In genomic region chr1:32289256-32289655, GRCh38 we compare ENCODE assay signal across 34 cellular contexts. TPM values are rescaled to one million over a fixed set of nuclear protein-coding genes. Genes with fewer than 3 reads are reported as not detected.
DNase-seq lines count a peak whose midpoint lies in the region; ATAC-seq and TF ChIP-seq lines count a peak whose summit lies in the region.
"Had no signal": no experiment of that assay in that cellular context is flagged by ENCODE, and none has a peak within 500 bp of the region (broad histone marks: within the 10 kb centered on the region; RNA-seq: fewer than 3 reads in every experiment).

No MANE protein-coding gene starts in this region.

- H3K4me1 ChIP-seq in PC-9 (replicated peaks; ENCODE audit: insufficient read depth) = peaks cover 34% of the 10 kb centered on the region
- peaks cover 5% of the 10 kb centered on the region for H3K4me1 ChIP-seq in colonic mucosa
- H3K4me1 ChIP-seq in naive thymus-derived CD4-positive, alpha-beta T cell (ENCODE audit: control insufficient read depth in 2 of 2, insufficient read depth in 2 of 2, low read length in 2 of 2) = peaks cover 21% of the 10 kb centered on the region in 2 donors

- no TSS peak for BruUV-seq in PC-9 (replicated peaks; lab: Mats Ljungman, UMichigan)

- H3K36me3 Mint-ChIP-seq in naive thymus-derived CD4-positive, alpha-beta T cell = peaks cover 6 to 32% (median 13%) of the 10 kb centered on the region in 5 donors
- H3K36me3 Mint-ChIP-seq in stimulated activated naive B cell treated with anti-CD40 and anti-IgM and Interleukin-4, amounts not matched to agents 10 μg/mL and 1 μg/mL and 100 μg/mL, for 72 hours = peaks cover 16 to 23% of the 10 kb centered on the region in 2 donors
- peaks cover 0 to 42% (median 10%) of the 10 kb centered on the region in 3 donors for H3K36me3 Mint-ChIP-seq in naive thymus-derived CD8-positive, alpha-beta T cell
- H3K36me3 Mint-ChIP-seq: naive B cell had no signal

- H3K4me3 ChIP-seq in PC-9 (no peak overlapping the region), colonic mucosa (no peak overlapping the region)
- H3K4me3 ChIP-seq in naive thymus-derived CD4-positive, alpha-beta T cell (ENCODE audit: low read length) = no peak overlapping the region
- H3K4me3 ChIP-seq: BLaER1, HAP-1, prostate gland, right lobe of liver, thyroid gland, vagina had no signal

- H3K4me2 ChIP-seq in PC-9 = peak overlapping the region; percentile 22
- H3K4me2 ChIP-seq: BLaER1 had no signal

- H3K9me3 ChIP-seq in PC-9 (ENCODE audit: insufficient read depth, low read depth) = no peaks in the 10 kb centered on the region
- H3K9me3 ChIP-seq in colonic mucosa = no peaks in the 10 kb centered on the region
- H3K9me3 ChIP-seq in naive thymus-derived CD4-positive, alpha-beta T cell (ENCODE audit: control insufficient read depth in 2 of 3, low read length in 3 of 3) = no peaks in the 10 kb centered on the region
- H3K9me3 ChIP-seq: BLaER1, HAP-1, prostate gland, right lobe of liver, thyroid gland, vagina had no signal

- H3K9ac ChIP-seq in colonic mucosa (ENCODE audit: low read depth in 2 of 2, low read length in 2 of 2) = no peak overlapping the region
- H3K9ac ChIP-seq: BLaER1 had no signal

- DNase-seq in DMS53 (lab: John Stamatoyannopoulos, UW) (peak; percentile 72), PC-9 (peak in 1 of 2 experiments; percentile 68), colonic mucosa (no peak)
- DNase-seq in naive thymus-derived CD4-positive, alpha-beta T cell = no peak
- DNase-seq in stimulated activated naive B cell treated with anti-CD40 and anti-IgM and Interleukin-4, amounts not matched to agents 10 μg/mL and 1 μg/mL and 100 μg/mL, for 72 hours = no peak
- DNase-seq in naive thymus-derived CD8-positive, alpha-beta T cell = no peak
- DNase-seq: activated CD4-positive, alpha-beta T cell treated with anti-CD3 and anti-CD28 coated beads, Interleukin-2, amount 50 U/mL, for 4 hours; activated CD8-positive, alpha-beta memory T cell treated with anti-CD3 and anti-CD28 coated beads, Interleukin-2, amount 50 U/mL, for 48 hours; activated naive CD4-positive, alpha-beta T cell treated with anti-CD3 and anti-CD28 coated beads, Interleukin-2, amount 50 U/mL, for 16 hours; amniotic stem cell; COR-L47; head of caudate nucleus; islet precursor cell; left ventricle myocardium superior; naive B cell; NCI-H1417 treated with DMSO at 0.1 percent for 48 hours; NCI-H2081; NCI-H226; occipital lobe; RPMI8226; stimulated activated CD8-positive, alpha-beta memory T cell treated with anti-CD3 and anti-CD28 coated beads, Interleukin-4, amount 100 ng/mL, for 48 hours; stimulated activated naive CD8-positive, alpha-beta T cell treated with anti-CD3 and anti-CD28 coated beads, Interleukin-15, amount 100 ng/mL, for 72 hours; thyroid gland had no signal

- peak overlapping the region; percentile 8 for H3K27ac ChIP-seq in PC-9
- H3K27ac ChIP-seq in colonic mucosa = peak overlapping the region; percentile 44
- H3K27ac ChIP-seq in naive thymus-derived CD4-positive, alpha-beta T cell (ENCODE audit: low read depth, low read length) = peak overlapping the region; percentile 88
- H3K27ac ChIP-seq: BLaER1, HL-60, thyroid gland had no signal

- no peaks in the 10 kb centered on the region for H3K27me3 ChIP-seq in PC-9 (ENCODE audit: insufficient read depth, low read depth)
- no peaks in the 10 kb centered on the region for H3K27me3 ChIP-seq in colonic mucosa
- H3K27me3 ChIP-seq in naive thymus-derived CD4-positive, alpha-beta T cell (ENCODE audit: control insufficient read depth in 2 of 2, insufficient read depth in 2 of 2, low read length in 2 of 2) = no peaks in the 10 kb centered on the region
- H3K27me3 ChIP-seq: BLaER1, right lobe of liver, thyroid gland, vagina had no signal

- ATAC-seq in naive thymus-derived CD4-positive, alpha-beta T cell = no peak
- no peak for ATAC-seq in stimulated activated naive B cell treated with anti-CD40 and anti-IgM and Interleukin-4, amounts not matched to agents 10 μg/mL and 1 μg/mL and 100 μg/mL, for 72 hours (replicated peaks)
- ATAC-seq in naive thymus-derived CD8-positive, alpha-beta T cell = no peak
- ATAC-seq in GM19023 (IDR thresholded peaks at IDR 0.05; ENCODE audit: unreplicated experiment) = no peak
- ATAC-seq: activated T-helper 17 cell treated with anti-CD3 and anti-CD28 coated beads, Interleukin-2, amount 50 U/mL, for 72 hours; left ventricle myocardium superior; right lobe of liver; stimulated activated naive CD8-positive, alpha-beta T cell treated with anti-CD3 and anti-CD28 coated beads, Interleukin-15, amount 100 ng/mL, for 72 hours had no signal

- no peak overlapping the region for H3K4me3 Mint-ChIP-seq in naive thymus-derived CD4-positive, alpha-beta T cell
- H3K4me3 Mint-ChIP-seq in stimulated activated naive B cell treated with anti-CD40 and anti-IgM and Interleukin-4, amounts not matched to agents 10 μg/mL and 1 μg/mL and 100 μg/mL, for 72 hours = no peak overlapping the region
- no peak overlapping the region for H3K4me3 Mint-ChIP-seq in naive thymus-derived CD8-positive, alpha-beta T cell
- H3K4me3 Mint-ChIP-seq: activated T-helper 17 cell treated with anti-CD3 and anti-CD28 coated beads, Interleukin-2, amount 50 U/mL, for 72 hours; brain; naive B cell; stimulated activated naive CD8-positive, alpha-beta T cell treated with anti-CD3 and anti-CD28 coated beads, Interleukin-15, amount 100 ng/mL, for 72 hours had no signal

- no peaks in the 10 kb centered on the region for H4K20me1 ChIP-seq in PC-9 (ENCODE audit: insufficient read depth)

- TF ChIP-seq CTCF in PC-9 (conservative IDR thresholded peaks at IDR 0.05) (no peak), colonic mucosa (IDR thresholded peaks at IDR 0.05) (no peak)

- no peaks in the 10 kb centered on the region for H3K9me2 ChIP-seq in PC-9 (ENCODE audit: insufficient read depth)

- CTCF ChIA-PET in PC-9 (lab: Charles Lee) = no interaction called here
- CTCF ChIA-PET in naive thymus-derived CD4-positive, alpha-beta T cell (lab: Charles Lee) = interaction anchor here (3.9 kb wide), 1 partner anchor 50 kb away, joined by 23 read pairs; no protein-coding TSS in a partner anchor

- H3K9me3 Mint-ChIP-seq in naive thymus-derived CD4-positive, alpha-beta T cell = peaks cover 0 to 5% (median 0%) of the 10 kb centered on the region in 11 donors
- no peaks in the 10 kb centered on the region for H3K9me3 Mint-ChIP-seq in stimulated activated naive B cell treated with anti-CD40 and anti-IgM and Interleukin-4, amounts not matched to agents 10 μg/mL and 1 μg/mL and 100 μg/mL, for 72 hours
- no peaks in the 10 kb centered on the region for H3K9me3 Mint-ChIP-seq in naive thymus-derived CD8-positive, alpha-beta T cell
- H3K9me3 Mint-ChIP-seq: activated T-helper 17 cell treated with anti-CD3 and anti-CD28 coated beads, Interleukin-2, amount 50 U/mL, for 72 hours; brain; naive B cell; stimulated activated naive CD8-positive, alpha-beta T cell treated with anti-CD3 and anti-CD28 coated beads, Interleukin-15, amount 100 ng/mL, for 72 hours had no signal

- H3K36me3 ChIP-seq in PC-9 (ENCODE audit: low read depth) (no peaks in the 10 kb centered on the region), colonic mucosa (no peaks in the 10 kb centered on the region)
- peaks cover 0 to 37% (median 7%) of the 10 kb centered on the region in 3 experiments for H3K36me3 ChIP-seq in naive thymus-derived CD4-positive, alpha-beta T cell (ENCODE audit: control insufficient read depth in 2 of 3, insufficient read depth in 3 of 3, low read length in 3 of 3)
- H3K36me3 ChIP-seq: HAP-1, prostate gland, right lobe of liver, thyroid gland, vagina had no signal

- peaks cover 19 to 45% (median 27%) of the 10 kb centered on the region in 7 donors for H3K4me1 Mint-ChIP-seq in naive thymus-derived CD4-positive, alpha-beta T cell
- H3K4me1 Mint-ChIP-seq in stimulated activated naive B cell treated with anti-CD40 and anti-IgM and Interleukin-4, amounts not matched to agents 10 μg/mL and 1 μg/mL and 100 μg/mL, for 72 hours = peaks cover 11 to 26% of the 10 kb centered on the region in 2 donors
- H3K4me1 Mint-ChIP-seq in naive thymus-derived CD8-positive, alpha-beta T cell = peaks cover 9 to 37% (median 27%) of the 10 kb centered on the region in 4 donors

- peaks cover 23% of the 10 kb centered on the region for H3K79me2 ChIP-seq in PC-9 (ENCODE audit: low read depth)

- no peaks in the 10 kb centered on the region for H3K27me3 Mint-ChIP-seq in naive thymus-derived CD4-positive, alpha-beta T cell
- no peaks in the 10 kb centered on the region for H3K27me3 Mint-ChIP-seq in stimulated activated naive B cell treated with anti-CD40 and anti-IgM and Interleukin-4, amounts not matched to agents 10 μg/mL and 1 μg/mL and 100 μg/mL, for 72 hours
- H3K27me3 Mint-ChIP-seq in naive thymus-derived CD8-positive, alpha-beta T cell = no peaks in the 10 kb centered on the region
- H3K27me3 Mint-ChIP-seq: activated T-helper 17 cell treated with anti-CD3 and anti-CD28 coated beads, Interleukin-2, amount 50 U/mL, for 72 hours; naive B cell; stimulated activated naive CD8-positive, alpha-beta T cell treated with anti-CD3 and anti-CD28 coated beads, Interleukin-15, amount 100 ng/mL, for 72 hours had no signal

- POLR2A ChIA-PET in PC-9 (lab: Charles Lee; ENCODE audit: unreplicated experiment) = no interaction called here
- POLR2A ChIA-PET in naive thymus-derived CD4-positive, alpha-beta T cell (lab: Charles Lee) = interaction anchor here (0.7 to 7.7 kb wide), 8 partner anchors 11 to 65 kb away, joined by 3 to 155 read pairs (median 22); partner anchors contain the start of genes FAM167B, LCK and MARCKSL1
- POLR2A ChIA-PET in naive thymus-derived CD8-positive, alpha-beta T cell (lab: Charles Lee) = interaction anchor here (0.7 to 48.1 kb wide), 9 partner anchors 13 to 181 kb away, joined by 3 to 2080 read pairs (median 5); partner anchors contain the start of genes EIF3I, FAM167B, IQCC and KPNA6

- intact Hi-C loops in PC-9 (cut with micrococcal nuclease; ENCODE audit: unreplicated experiment) = no loop called here
- intact Hi-C loops in colonic mucosa (cut with DNase I) = no loop called here
- intact Hi-C loops in naive thymus-derived CD4-positive, alpha-beta T cell (cut with micrococcal nuclease) = no loop called here

- H3K27ac Mint-ChIP-seq in naive thymus-derived CD4-positive, alpha-beta T cell = peak overlapping the region in 4 of 9 donors; percentile 49 to 99 (median 90)
- H3K27ac Mint-ChIP-seq in stimulated activated naive B cell treated with anti-CD40 and anti-IgM and Interleukin-4, amounts not matched to agents 10 μg/mL and 1 μg/mL and 100 μg/mL, for 72 hours = no peak overlapping the region
- H3K27ac Mint-ChIP-seq in naive thymus-derived CD8-positive, alpha-beta T cell = peak overlapping the region in 4 of 10 donors; percentile 29 to 96 (median 48)
- H3K27ac Mint-ChIP-seq: activated T-helper 17 cell treated with anti-CD3 and anti-CD28 coated beads, Interleukin-2, amount 50 U/mL, for 72 hours; brain; stimulated activated naive CD8-positive, alpha-beta T cell treated with anti-CD3 and anti-CD28 coated beads, Interleukin-15, amount 100 ng/mL, for 72 hours had no signal

- H2AFZ ChIP-seq in PC-9 = no peak overlapping the region

- peaks cover 23% of the 10 kb centered on the region; the same call in 1 of the 2 replicates for H3F3A ChIP-seq in PC-9 (ENCODE audit: insufficient read depth, low read depth)

RNA-seq across cellular contexts. Expression of gene HDAC1, which starts 2.6 kb away (rescaled TPM):
- total RNA-seq in PC-9 (2021) = 131 and 171 TPM in 2 replicates
- 100 to 1,000 TPM; 226 to 291 TPM for total RNA-seq in colonic mucosa
- total RNA-seq in naive thymus-derived CD4-positive, alpha-beta T cell = 100 to 1,000 TPM in 4 of 5 experiments, 10 to 100 TPM in 1; 81.8 to 205 (median 174) TPM
- 100 to 1,000 TPM; 170 to 209 TPM for polyA plus RNA-seq in naive thymus-derived CD4-positive, alpha-beta T cell
- total RNA-seq in naive thymus-derived CD8-positive, alpha-beta T cell = 100 to 1,000 TPM; 154 to 156 TPM
- polyA plus RNA-seq in naive thymus-derived CD8-positive, alpha-beta T cell = 100 to 1,000 TPM; 171 to 202 (median 173) TPM

RNA-seq across cellular contexts. Expression of gene LCK, which starts 38.2 kb away (rescaled TPM):
- total RNA-seq in PC-9 (2021) (2.0 and 2.6 TPM in 2 replicates), colonic mucosa (10 to 100 TPM in 1 of 2 donors, 1 to 10 TPM in 1; 3.7 to 24.7 TPM)
- 100 to 1,000 TPM; 245 to 509 (median 469) TPM for total RNA-seq in naive thymus-derived CD4-positive, alpha-beta T cell
- polyA plus RNA-seq in naive thymus-derived CD4-positive, alpha-beta T cell = 1,000 to 10,000 TPM in 1 of 2 donors, 100 to 1,000 TPM in 1; 897 to 1,109 TPM
- 100 to 1,000 TPM; 509 to 515 TPM for total RNA-seq in naive thymus-derived CD8-positive, alpha-beta T cell
- 1,000 to 10,000 TPM in 1 of 3 donors, 100 to 1,000 TPM in 2; 876 to 1,069 (median 952) TPM for polyA plus RNA-seq in naive thymus-derived CD8-positive, alpha-beta T cell
- total RNA-seq: occipital lobe, SK-MEL-5 had no signal
- polyA plus RNA-seq: AG04450 had no signal

RNA-seq across cellular contexts. Expression of gene FAM167B, which starts 42.2 kb away (rescaled TPM):
- 1.6 and 2.2 TPM in 2 replicates for total RNA-seq in PC-9 (2021)
- total RNA-seq in colonic mucosa = 1 to 10 TPM; 4.2 to 5.5 TPM
- 1 to 10 TPM in 3 of 5 experiments, under 1 TPM in 2; 0.48 to 2.0 (median 1.4) TPM for total RNA-seq in naive thymus-derived CD4-positive, alpha-beta T cell
- polyA plus RNA-seq in naive thymus-derived CD4-positive, alpha-beta T cell = not detected
- 1 to 10 TPM; 1.5 to 1.7 TPM for total RNA-seq in naive thymus-derived CD8-positive, alpha-beta T cell
- polyA plus RNA-seq in naive thymus-derived CD8-positive, alpha-beta T cell = not detected

RNA-seq across cellular contexts. Expression of gene MARCKSL1, which starts 46.8 kb away (rescaled TPM):
- total RNA-seq in PC-9 (2021) (91.5 and 117 TPM in 2 replicates), colonic mucosa (100 to 1,000 TPM; 174 to 199 TPM)
- 10 to 100 TPM; 22.2 to 70.2 (median 41.7) TPM for total RNA-seq in naive thymus-derived CD4-positive, alpha-beta T cell
- 100 to 1,000 TPM; 175 to 222 TPM for polyA plus RNA-seq in naive thymus-derived CD4-positive, alpha-beta T cell
- 10 to 100 TPM; 39.1 to 41.1 TPM for total RNA-seq in naive thymus-derived CD8-positive, alpha-beta T cell
- 10 to 100 TPM; 37.8 to 81.4 (median 72.7) TPM for polyA plus RNA-seq in naive thymus-derived CD8-positive, alpha-beta T cell

Comparison
In these comparisons a context has a peak if more than half of its experiments do, and no peak if none do; other contexts are left out.
1. H3K27ac ChIP-seq: peak in every context shown above with its lines; median percentile 88 in naive thymus-derived CD4-positive, alpha-beta T cell; 44 in colonic mucosa; 8 in PC-9.
2. RNA of gene LCK, which starts 38.2 kb away (total RNA-seq): 509 to 515 TPM in naive thymus-derived CD8-positive, alpha-beta T cell and 245 to 509 TPM in naive thymus-derived CD4-positive, alpha-beta T cell; 3.7 to 24.7 TPM in colonic mucosa and 2.0 to 2.6 TPM in PC-9; every median in the first group is over 4 times any median in the second.